In genomic region chr11:44319552-44320288, GRCh38 we compare ENCODE assay signal across 18 cellular contexts. TPM values are rescaled to one million over a fixed set of nuclear protein-coding genes. Genes with fewer than 3 reads are reported as not detected.
DNase-seq lines count a peak whose midpoint lies in the region; ATAC-seq and TF ChIP-seq lines count a peak whose summit lies in the region.
"Had no signal": no experiment of that assay in that cellular context is flagged by ENCODE, and none has a peak within 500 bp of the region (broad histone marks: within the 10 kb centered on the region; RNA-seq: fewer than 3 reads in every experiment).

No MANE protein-coding gene starts in this region.

- no peak overlapping the region for H3K4me3 Mint-ChIP-seq in activated CD8-positive, alpha-beta T cell treated with anti-CD3 and anti-CD28 coated beads for 36 hours

- POLR2A ChIA-PET in activated CD8-positive, alpha-beta T cell treated with anti-CD3 and anti-CD28 coated beads for 36 hours (lab: Charles Lee): interaction anchor here (1.0 to 1.5 kb wide), 2 partner anchors 10 to 41 kb away, joined by 3 to 4 read pairs; no protein-coding TSS in a partner anchor

- H3K27me3 Mint-ChIP-seq in activated CD8-positive, alpha-beta T cell treated with anti-CD3 and anti-CD28 coated beads for 36 hours: peaks cover 90% of the 10 kb centered on the region

- TF ChIP-seq CTCF in activated CD8-positive, alpha-beta T cell treated with anti-CD3 and anti-CD28 coated beads for 36 hours (IDR thresholded peaks at IDR 0.05): no peak

- intact Hi-C loops in activated CD8-positive, alpha-beta T cell treated with anti-CD3 and anti-CD28 coated beads for 36 hours (cut with micrococcal nuclease): no loop called here
- intact Hi-C loops in sciatic nerve (cut with DNase I): no loop called here

- H3K27ac Mint-ChIP-seq in activated CD8-positive, alpha-beta T cell treated with anti-CD3 and anti-CD28 coated beads for 36 hours: no peak overlapping the region
- H3K27ac Mint-ChIP-seq: CD8-positive, alpha-beta memory T cell had no signal

- ATAC-seq in activated CD8-positive, alpha-beta T cell treated with anti-CD3 and anti-CD28 coated beads for 36 hours: peak; percentile 24
- peak; percentile 41 for ATAC-seq in sciatic nerve

- H3K9me3 Mint-ChIP-seq in activated CD8-positive, alpha-beta T cell treated with anti-CD3 and anti-CD28 coated beads for 36 hours: no peaks in the 10 kb centered on the region

- peaks cover 17% of the 10 kb centered on the region for H3K4me1 Mint-ChIP-seq in activated CD8-positive, alpha-beta T cell treated with anti-CD3 and anti-CD28 coated beads for 36 hours (ENCODE audit: low read depth)

- DNase-seq in NCI-H146 (lab: John Stamatoyannopoulos, UW) (peak; percentile 14), NCI-H146 treated with DMSO at 0.1 percent for 48 hours (lab: John Stamatoyannopoulos, UW; ENCODE audit: unreplicated experiment) (no peak), left kidney (ENCODE audit: low read depth, low spot score) (peak; percentile 37), sciatic nerve (ENCODE audit: low spot score) (no peak), AG08395 (ENCODE audit: low spot score) (no peak), hepatic stellate cell (ENCODE audit: low spot score) (no peak), NCI-H2171 (lab: John Stamatoyannopoulos, UW) (no peak)
- DNase-seq in activated CD8-positive, alpha-beta T cell treated with anti-CD3 and anti-CD28 coated beads for 36 hours: no peak
- DNase-seq: aorta; CD8-positive, alpha-beta memory T cell; GF-D8; KG1; naive B cell; NCI-H1436 treated with DMSO at 0.1 percent for 48 hours; NCI-H510A; stomach; T-helper 1 cell had no signal

- no peaks in the 10 kb centered on the region for H3K36me3 Mint-ChIP-seq in activated CD8-positive, alpha-beta T cell treated with anti-CD3 and anti-CD28 coated beads for 36 hours (ENCODE audit: low read depth)
- H3K36me3 Mint-ChIP-seq: CD8-positive, alpha-beta memory T cell had no signal

- CTCF ChIA-PET in activated CD8-positive, alpha-beta T cell treated with anti-CD3 and anti-CD28 coated beads for 36 hours (lab: Charles Lee): interaction anchor here (1.3 kb wide), 1 partner anchor 10 kb away, joined by 3 read pairs; no protein-coding TSS in a partner anchor

RNA-seq across cellular contexts. Expression of gene ALX4, which starts 9.8 kb away (rescaled TPM):
- not detected for total RNA-seq in activated CD8-positive, alpha-beta T cell treated with anti-CD3 and anti-CD28 coated beads for 36 hours
- total RNA-seq in sciatic nerve: 1.1 TPM
- total RNA-seq: CD8-positive, alpha-beta memory T cell; kidney epithelial cell; stomach had no signal

Comparison
In these comparisons a context has a peak if more than half of its experiments do, and no peak if none do; other contexts are left out.
1. DNase-seq: peak in NCI-H146 (single experiment) and left kidney (single experiment); none in NCI-H146 treated with DMSO at 0.1 percent for 48 hours (single experiment), activated CD8-positive, alpha-beta T cell treated with anti-CD3 and anti-CD28 coated beads for 36 hours (single experiment), sciatic nerve (single experiment), AG08395 (single experiment), hepatic stellate cell (single experiment) and NCI-H2171 (single experiment).